In the genomic region with DNA sequence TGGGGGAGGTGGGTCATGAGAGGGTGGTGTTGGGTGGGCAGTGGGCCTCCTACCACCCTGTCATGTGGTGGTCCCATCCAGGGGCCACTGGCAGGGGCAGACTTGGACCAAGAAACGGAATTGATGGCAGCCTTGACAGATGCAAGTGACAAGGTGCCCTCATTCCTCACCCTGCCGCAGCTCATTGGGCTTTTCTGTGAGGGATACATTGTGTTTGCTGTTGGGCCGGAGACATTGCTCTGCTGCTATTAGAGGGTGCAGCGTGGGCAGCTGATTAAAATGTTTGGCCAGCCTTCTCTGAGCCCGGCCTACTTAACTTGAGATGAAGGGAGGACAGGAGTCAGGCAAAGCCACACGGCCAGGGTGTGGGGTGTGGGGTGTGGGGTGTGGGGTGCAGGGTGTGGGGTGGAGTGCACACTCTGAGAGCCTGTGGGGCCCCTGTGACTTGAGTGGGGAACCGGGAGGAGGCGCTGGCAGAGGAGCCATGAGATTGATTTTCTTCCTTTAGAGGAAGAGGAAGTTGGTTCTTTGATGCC, we compare ENCODE assay signal across 18 cellular contexts.
DNase-seq lines count a peak whose midpoint lies in the region; ATAC-seq and TF ChIP-seq lines count a peak whose summit lies in the region.
"Had no signal": no experiment of that assay in that cellular context is flagged by ENCODE, and none has a peak within 500 bp of the region (broad histone marks: within the 10 kb centered on the region; RNA-seq: fewer than 3 reads in every experiment).

No MANE protein-coding gene starts in this region.

- H3K4me3 Mint-ChIP-seq in endothelial cell (ENCODE audit: unreplicated experiment) (no peak overlapping the region), neural progenitor cell (no peak overlapping the region)
- H3K4me3 Mint-ChIP-seq: HFFc6 had no signal

- H3F3A ChIP-seq in neural progenitor cell (ENCODE audit: low read depth): no peaks in the 10 kb centered on the region

- H3K9me3 Mint-ChIP-seq in endothelial cell (ENCODE audit: unreplicated experiment): no peaks in the 10 kb centered on the region
- peaks cover 1% of the 10 kb centered on the region for H3K9me3 Mint-ChIP-seq in neural progenitor cell
- H3K9me3 Mint-ChIP-seq: CD8-positive, alpha-beta memory T cell; HFFc6 had no signal

- no peaks in the 10 kb centered on the region for H3K27me3 ChIP-seq in neural progenitor cell

- no peak overlapping the region for H3K27ac ChIP-seq in neural progenitor cell
- H3K27ac ChIP-seq: KMS-11 had no signal

- H3K79me2 ChIP-seq in neural progenitor cell (ENCODE audit: low read depth): no peaks in the 10 kb centered on the region

- H3K4me2 ChIP-seq in neural progenitor cell: no peak overlapping the region
- H3K4me2 ChIP-seq: KMS-11 had no signal

- intact Hi-C loops in cardiac septum (cut with DNase I) (loop anchor here (10.0 kb wide), 1 partner anchor 291 kb away; no protein-coding TSS in a partner anchor), Right ventricle myocardium inferior (cut with DNase I) (no loop called here)

- no peaks in the 10 kb centered on the region for H3K36me3 ChIP-seq in neural progenitor cell

- peaks cover 16% of the 10 kb centered on the region for H3K36me3 Mint-ChIP-seq in endothelial cell (ENCODE audit: low read depth, unreplicated experiment)
- peaks cover 6% of the 10 kb centered on the region for H3K36me3 Mint-ChIP-seq in neural progenitor cell

- no peak for ATAC-seq in Right ventricle myocardium inferior
- no peak for ATAC-seq in GM21529 (IDR thresholded peaks at IDR 0.05; ENCODE audit: unreplicated experiment)
- ATAC-seq: PC-3 had no signal

- peak; percentile 35 for DNase-seq in cardiac septum (ENCODE audit: low spot score)
- no peak for DNase-seq in Right ventricle myocardium inferior (ENCODE audit: missing footprints)
- no peak for DNase-seq in endothelial cell (ENCODE audit: low spot score)
- no peak for DNase-seq in neural progenitor cell (ENCODE audit: low spot score)
- no peak for DNase-seq in NAMALWA (ENCODE audit: low spot score)
- no peak for DNase-seq in NCI-H2227 (lab: John Stamatoyannopoulos, UW; ENCODE audit: unreplicated experiment)
- DNase-seq: C1 segment of cervical spinal cord; CD8-positive, alpha-beta memory T cell; H7; HFFc6; MV-4-11; NCI-H1417 treated with DMSO at 0.1 percent for 48 hours; NCI-H187 treated with DMSO at 0.1 percent for 48 hours; NCI-H345; NCI-H524 treated with DMSO at 0.1 percent for 48 hours; PC-3 had no signal

- H3K27me3 Mint-ChIP-seq in endothelial cell (ENCODE audit: unreplicated experiment) (peaks cover 2% of the 10 kb centered on the region), neural progenitor cell (ENCODE audit: insufficient read depth, low read depth) (peaks cover 2% of the 10 kb centered on the region)
- H3K27me3 Mint-ChIP-seq: CD8-positive, alpha-beta memory T cell had no signal

- peak overlapping the region; percentile 5 for H3K27ac Mint-ChIP-seq in endothelial cell (ENCODE audit: unreplicated experiment)
- H3K27ac Mint-ChIP-seq in neural progenitor cell: peak overlapping the region; percentile 50
- H3K27ac Mint-ChIP-seq: HFFc6 had no signal

- no peak overlapping the region for H3K4me3 ChIP-seq in neural progenitor cell

- no peak overlapping the region for H2AFZ ChIP-seq in neural progenitor cell (replicated peaks)

- no peaks in the 10 kb centered on the region for H3K9me3 ChIP-seq in neural progenitor cell (ENCODE audit: low read depth)

- H3K4me1 Mint-ChIP-seq in endothelial cell (ENCODE audit: unreplicated experiment) (no peaks in the 10 kb centered on the region), neural progenitor cell (peaks cover 9% of the 10 kb centered on the region)

- no peak for TF ChIP-seq CTCF in endothelial cell (IDR thresholded peaks at IDR 0.05; ENCODE audit: unreplicated experiment)
- no peak for TF ChIP-seq CTCF in neural progenitor cell (IDR thresholded peaks at IDR 0.05)

- H3K4me1 ChIP-seq in neural progenitor cell: no peaks in the 10 kb centered on the region

- H3K9ac ChIP-seq in neural progenitor cell: no peak overlapping the region
- H3K9ac ChIP-seq: KMS-11 had no signal

- H4K20me1 ChIP-seq in neural progenitor cell (ENCODE audit: low read depth): no peaks in the 10 kb centered on the region
